22 cellular contexts compared by ENCODE assay signal in genomic region chr2:25899404-25899925, GRCh38. TPM values are rescaled to one million over a fixed set of nuclear protein-coding genes. Genes with fewer than 3 reads are reported as not detected.
DNase-seq lines count a peak whose midpoint lies in the region; FAIRE-seq and TF ChIP-seq lines count a peak whose summit lies in the region.
"Had no signal": no experiment of that assay in that cellular context is flagged by ENCODE, and none has a peak within 500 bp of the region (broad histone marks: within the 10 kb centered on the region; RNA-seq: fewer than 3 reads in every experiment).

No MANE protein-coding gene starts in this region.

- no peaks in the 10 kb centered on the region for H3K36me3 ChIP-seq in MG63
- H3K36me3 ChIP-seq: BLaER1, HAP-1, SJCRH30 had no signal

- H3K4me3 ChIP-seq in MG63 = no peak overlapping the region
- H3K4me3 ChIP-seq in epithelial cell of esophagus (ENCODE audit: low read length) = no peak overlapping the region
- H3K4me3 ChIP-seq: BLaER1, HAP-1, SJCRH30 had no signal

- no peak for FAIRE-seq in RCC 7860 (lab: Jason Lieb, UNC)
- FAIRE-seq: A204.1, D721Med, GM18507 had no signal

- no peak for TF ChIP-seq CTCF in epithelial cell of esophagus (IDR thresholded peaks at IDR 0.05; ENCODE audit: insufficient read depth, low read depth, low read length, missing control alignments)

- H3K27me3 ChIP-seq in MG63 = no peaks in the 10 kb centered on the region
- H3K27me3 ChIP-seq: BLaER1, SJCRH30 had no signal

- DNase-seq in CD1c-positive myeloid dendritic cell (ENCODE audit: extremely low spot score) (peak; percentile 22), MG63 (peak; percentile 57), epithelial cell of esophagus (ENCODE audit: low read depth) (peak; percentile 81), lung microvascular endothelial cell (ENCODE audit: low read depth in 2 of 2) (peak; percentile 4 to 9), RCC 7860 (ENCODE audit: low spot score) (no peak), nucleus accumbens (lab: John Stamatoyannopoulos, UW) (no peak), cerebellar cortex (ENCODE audit: low spot score) (no peak)
- DNase-seq: CD4-positive, alpha-beta T cell; GOT3; HFFc6; NCI-H1105; NCI-H146; NCI-H1930; NCI-H2107; NCI-H524; NCI-H748 treated with DMSO at 0.1 percent for 48 hours; SJCRH30 had no signal

- no peaks in the 10 kb centered on the region for H3K9me3 ChIP-seq in MG63
- H3K9me3 ChIP-seq: BLaER1, HAP-1, SJCRH30 had no signal

RNA-seq across cellular contexts. Expression of gene ASXL2, which starts 21.2 kb away (rescaled TPM):
- total RNA-seq in MG63 (2014; rRNA removed; shearing (Covaris generic); ENCODE audit: low replicate concordance) = 3.6 and 8.8 TPM in 2 replicates
- total RNA-seq in lung microvascular endothelial cell = 3.7 and 4.4 TPM in 2 replicates

Comparison
In these comparisons a context has a peak if more than half of its experiments do, and no peak if none do; other contexts are left out.
1. DNase-seq: peak in CD1c-positive myeloid dendritic cell (single experiment), MG63 (single experiment), epithelial cell of esophagus (single experiment) and lung microvascular endothelial cell (2 of 2); none in RCC 7860 (single experiment), nucleus accumbens (0 of 56) and cerebellar cortex (single experiment).